28 cellular contexts compared by ENCODE assay signal in genomic region chr13:23021921-23022320, GRCh38.
"Had no signal": no experiment of that assay in that cellular context is flagged by ENCODE, and none has a peak within 500 bp of the region (broad histone marks: within the 10 kb centered on the region; RNA-seq: fewer than 3 reads in every experiment).

No MANE protein-coding gene starts in this region.

- H3K27ac ChIP-seq: colonic mucosa, esophagus muscularis mucosa, foreskin keratinocyte, gastroesophageal sphincter, heart right ventricle, lower lobe of right lung, parathyroid adenoma, prostate gland, sigmoid colon, skin epidermis, suprapubic skin, transverse colon, upper lobe of right lung, uterus had no signal

- DNase-seq: colonic mucosa; effector memory CD4-positive, alpha-beta T cell; foreskin keratinocyte; heart right ventricle; islet precursor cell; left ventricle myocardium superior; lower lobe of right lung; mucosa of descending colon; naive B cell; right cardiac atrium; sigmoid colon; stimulated activated CD4-positive, alpha-beta T cell treated with anti-CD3 and anti-CD28 coated beads, Interleukin-15, amount 100 ng/mL, for 24 hours; stimulated activated CD4-positive, alpha-beta T cell treated with anti-CD3 and anti-CD28 coated beads, Interleukin-2, amount 100 ng/mL, for 48 hours; stimulated activated naive B cell treated with anti-CD40 and anti-IgM and Interleukin-4, amounts not matched to agents 10 μg/mL and 1 μg/mL and 100 μg/mL, for 72 hours; transverse colon; upper lobe of right lung; uterus had no signal

- H3K9me3 Mint-ChIP-seq: dendritic cell treated with granulocyte-macrophage colony-stimulating factor and Interleukin-4, amounts not matched to agents 40 ng/mL and 50 ng/mL, for 4 days; natural killer cell treated with Interleukin-12 subunit alpha and Interleukin-12 subunit beta and Interleukin-15 and Interleukin-18, amount 100 ng/mL, for 72 hours; stimulated activated naive B cell treated with anti-CD40 and anti-IgM and Interleukin-4, amounts not matched to agents 10 μg/mL and 1 μg/mL and 100 μg/mL, for 72 hours; stimulated activated naive CD8-positive, alpha-beta T cell treated with anti-CD3 and anti-CD28 coated beads, Interleukin-15, Interleukin-2, amounts not matched to agents 100 ng/mL and 50 ng/mL, for 24 hours had no signal

- H3K9me3 ChIP-seq: colonic mucosa, esophagus muscularis mucosa, gastroesophageal sphincter, heart right ventricle, lower lobe of right lung, mucosa of descending colon, prostate gland, sigmoid colon, suprapubic skin, transverse colon, upper lobe of right lung, uterus had no signal

- H3K36me3 Mint-ChIP-seq: naive B cell; natural killer cell treated with Interleukin-12 subunit alpha and Interleukin-12 subunit beta and Interleukin-15 and Interleukin-18, amount 100 ng/mL, for 72 hours; stimulated activated naive B cell treated with anti-CD40 and anti-IgM and Interleukin-4, amounts not matched to agents 10 μg/mL and 1 μg/mL and 100 μg/mL, for 72 hours had no signal

- H3K27ac Mint-ChIP-seq: dendritic cell treated with granulocyte-macrophage colony-stimulating factor and Interleukin-4, amounts not matched to agents 40 ng/mL and 50 ng/mL, for 4 days; naive B cell; natural killer cell treated with Interleukin-12 subunit alpha and Interleukin-12 subunit beta and Interleukin-15 and Interleukin-18, amount 100 ng/mL, for 72 hours; stimulated activated naive B cell treated with anti-CD40 and anti-IgM and Interleukin-4, amounts not matched to agents 10 μg/mL and 1 μg/mL and 100 μg/mL, for 72 hours; stimulated activated naive CD8-positive, alpha-beta T cell treated with anti-CD3 and anti-CD28 coated beads, Interleukin-15, Interleukin-2, amounts not matched to agents 100 ng/mL and 50 ng/mL, for 24 hours had no signal

- H3K27me3 ChIP-seq: colonic mucosa, esophagus muscularis mucosa, foreskin keratinocyte, gastroesophageal sphincter, sigmoid colon, suprapubic skin, transverse colon, upper lobe of right lung, uterus had no signal

- FAIRE-seq: endothelial cell of umbilical vein had no signal

- H3K4me1 ChIP-seq: colonic mucosa, esophagus muscularis mucosa, gastroesophageal sphincter, heart right ventricle, lower lobe of right lung, parathyroid adenoma, prostate gland, sigmoid colon, suprapubic skin, transverse colon, upper lobe of right lung, uterus had no signal

- H3K36me3 ChIP-seq: colonic mucosa, esophagus muscularis mucosa, gastroesophageal sphincter, heart right ventricle, lower lobe of right lung, prostate gland, sigmoid colon, suprapubic skin, transverse colon, upper lobe of right lung, uterus had no signal

- H3K4me3 ChIP-seq: colonic mucosa, esophagus muscularis mucosa, gastroesophageal sphincter, heart right ventricle, lower lobe of right lung, mucosa of descending colon, prostate gland, sigmoid colon, skin epidermis, suprapubic skin, transverse colon, upper lobe of right lung, uterus had no signal

- H3K27me3 Mint-ChIP-seq: dendritic cell treated with granulocyte-macrophage colony-stimulating factor and Interleukin-4, amounts not matched to agents 40 ng/mL and 50 ng/mL, for 4 days had no signal

- H3K4me1 Mint-ChIP-seq: naive B cell had no signal

- H3K4me3 Mint-ChIP-seq: dendritic cell treated with granulocyte-macrophage colony-stimulating factor and Interleukin-4, amounts not matched to agents 40 ng/mL and 50 ng/mL, for 4 days; naive B cell; natural killer cell treated with Interleukin-12 subunit alpha and Interleukin-12 subunit beta and Interleukin-15 and Interleukin-18, amount 100 ng/mL, for 72 hours; neural crest cell; stimulated activated naive B cell treated with anti-CD40 and anti-IgM and Interleukin-4, amounts not matched to agents 10 μg/mL and 1 μg/mL and 100 μg/mL, for 72 hours; stimulated activated naive CD8-positive, alpha-beta T cell treated with anti-CD3 and anti-CD28 coated beads, Interleukin-15, Interleukin-2, amounts not matched to agents 100 ng/mL and 50 ng/mL, for 24 hours had no signal
